In genomic region chr1:169003864-169004516, GRCh38 we compare ENCODE assay signal across 14 cellular contexts.
DNase-seq lines count a peak whose midpoint lies in the region; ATAC-seq and TF ChIP-seq lines count a peak whose summit lies in the region.
"Had no signal": no experiment of that assay in that cellular context is flagged by ENCODE, and none has a peak within 500 bp of the region (broad histone marks: within the 10 kb centered on the region; RNA-seq: fewer than 3 reads in every experiment).

No MANE protein-coding gene starts in this region.

- H3K9me3 ChIP-seq in cardiac muscle cell (ENCODE audit: low read depth) = no peaks in the 10 kb centered on the region

- no peak overlapping the region for H3K4me3 Mint-ChIP-seq in activated CD4-positive, alpha-beta memory T cell treated with anti-CD3 and anti-CD28 coated beads, Interleukin-2, amount 10 ng/mL, durations not matched to agents 7 days and 5 days
- H3K4me3 Mint-ChIP-seq: activated CD4-positive, alpha-beta T cell treated with anti-CD3 and anti-CD28 coated beads for 36 hours; activated T-helper 17 cell treated with anti-CD3 and anti-CD28 coated beads, Interleukin-2, amount 50 U/mL, for 72 hours; IgD-negative memory B cell; natural killer cell had no signal

- H3K4me1 Mint-ChIP-seq in activated CD4-positive, alpha-beta memory T cell treated with anti-CD3 and anti-CD28 coated beads, Interleukin-2, amount 10 ng/mL, durations not matched to agents 7 days and 5 days = no peaks in the 10 kb centered on the region
- H3K4me1 Mint-ChIP-seq: activated CD4-positive, alpha-beta T cell treated with anti-CD3 and anti-CD28 coated beads for 36 hours; activated T-helper 17 cell treated with anti-CD3 and anti-CD28 coated beads, Interleukin-2, amount 50 U/mL, for 72 hours; IgD-negative memory B cell; natural killer cell had no signal

- POLR2A ChIA-PET in activated CD4-positive, alpha-beta memory T cell treated with anti-CD3 and anti-CD28 coated beads, Interleukin-2, amount 10 ng/mL, durations not matched to agents 7 days and 5 days (lab: Charles Lee) = no interaction called here

- no peak overlapping the region for H3K27ac ChIP-seq in cardiac muscle cell
- H3K27ac ChIP-seq: BLaER1 treated with 17β-estradiol and CSF1 and Interleukin-3, amounts not matched to agents 10 nM and 100 nM had no signal

- peaks cover 19% of the 10 kb centered on the region for H3K4me1 ChIP-seq in cardiac muscle cell (ENCODE audit: low read depth)
- H3K4me1 ChIP-seq: BLaER1 treated with 17β-estradiol and CSF1 and Interleukin-3, amounts not matched to agents 10 nM and 100 nM had no signal

- H3K36me3 ChIP-seq in cardiac muscle cell = no peaks in the 10 kb centered on the region
- H3K36me3 ChIP-seq: BLaER1 treated with 17β-estradiol and CSF1 and Interleukin-3, amounts not matched to agents 10 nM and 100 nM had no signal

- TF ChIP-seq CTCF in cardiac muscle cell (IDR thresholded peaks at IDR 0.05; ENCODE audit: low read depth, low read length) = no peak

- no peak overlapping the region for H3K27ac Mint-ChIP-seq in activated CD4-positive, alpha-beta memory T cell treated with anti-CD3 and anti-CD28 coated beads, Interleukin-2, amount 10 ng/mL, durations not matched to agents 7 days and 5 days
- H3K27ac Mint-ChIP-seq: activated CD4-positive, alpha-beta T cell treated with anti-CD3 and anti-CD28 coated beads for 36 hours; activated T-helper 17 cell treated with anti-CD3 and anti-CD28 coated beads, Interleukin-2, amount 50 U/mL, for 72 hours; natural killer cell had no signal

- no peaks in the 10 kb centered on the region for H3K36me3 Mint-ChIP-seq in activated CD4-positive, alpha-beta memory T cell treated with anti-CD3 and anti-CD28 coated beads, Interleukin-2, amount 10 ng/mL, durations not matched to agents 7 days and 5 days (ENCODE audit: low read depth)
- H3K36me3 Mint-ChIP-seq: IgD-negative memory B cell, natural killer cell had no signal

- peaks cover 5% of the 10 kb centered on the region for H3K27me3 ChIP-seq in cardiac muscle cell
- H3K27me3 ChIP-seq: BLaER1 treated with 17β-estradiol and CSF1 and Interleukin-3, amounts not matched to agents 10 nM and 100 nM had no signal

- CTCF ChIA-PET in activated CD4-positive, alpha-beta memory T cell treated with anti-CD3 and anti-CD28 coated beads, Interleukin-2, amount 10 ng/mL, durations not matched to agents 7 days and 5 days (lab: Charles Lee) = no interaction called here

- in situ Hi-C loops in Caki2 (cut with HindIII; ENCODE audit: low pct_unique_long_range_greater_than_20kb, low sequenced_read_pairs) = no loop called here

- DNase-seq in Caki2 (ENCODE audit: low read depth) (peak; percentile 66), RPMI7951 (ENCODE audit: low read depth) (peak; percentile 42), cardiac muscle cell (ENCODE audit: low read depth in 1 of 2, low spot score in 1 of 2) (peak; percentile 25 to 33), renal cortical epithelial cell (ENCODE audit: low read depth) (peak; percentile 85), KG1 (lab: John Stamatoyannopoulos, UW) (no peak)
- no peak for DNase-seq in activated CD4-positive, alpha-beta memory T cell treated with anti-CD3 and anti-CD28 coated beads, Interleukin-2, amount 10 ng/mL, durations not matched to agents 7 days and 5 days
- DNase-seq: activated CD4-positive, alpha-beta T cell treated with anti-CD3 and anti-CD28 coated beads for 36 hours; natural killer cell; NCI-H2029 had no signal

- peaks cover 3% of the 10 kb centered on the region for H3K9me3 Mint-ChIP-seq in activated CD4-positive, alpha-beta memory T cell treated with anti-CD3 and anti-CD28 coated beads, Interleukin-2, amount 10 ng/mL, durations not matched to agents 7 days and 5 days
- H3K9me3 Mint-ChIP-seq: activated T-helper 17 cell treated with anti-CD3 and anti-CD28 coated beads, Interleukin-2, amount 50 U/mL, for 72 hours; IgD-negative memory B cell; natural killer cell had no signal

- no peak overlapping the region for H3K4me3 ChIP-seq in cardiac muscle cell
- H3K4me3 ChIP-seq: BLaER1 treated with 17β-estradiol and CSF1 and Interleukin-3, amounts not matched to agents 10 nM and 100 nM had no signal

- peaks cover 2% of the 10 kb centered on the region for H3K27me3 Mint-ChIP-seq in activated CD4-positive, alpha-beta memory T cell treated with anti-CD3 and anti-CD28 coated beads, Interleukin-2, amount 10 ng/mL, durations not matched to agents 7 days and 5 days
- H3K27me3 Mint-ChIP-seq: activated CD4-positive, alpha-beta T cell treated with anti-CD3 and anti-CD28 coated beads for 36 hours had no signal

- ATAC-seq in HG02759 (IDR thresholded peaks at IDR 0.05; ENCODE audit: unreplicated experiment) (no peak), HG03342 (IDR thresholded peaks at IDR 0.05; ENCODE audit: unreplicated experiment) (no peak)
- ATAC-seq: activated CD4-positive, alpha-beta T cell treated with anti-CD3 and anti-CD28 coated beads for 36 hours; activated T-helper 17 cell treated with anti-CD3 and anti-CD28 coated beads, Interleukin-2, amount 50 U/mL, for 72 hours; natural killer cell had no signal

Comparison
In these comparisons a context has a peak if more than half of its experiments do, and no peak if none do; other contexts are left out.
1. DNase-seq: peak in Caki2 (single experiment), RPMI7951 (single experiment), cardiac muscle cell (2 of 2) and renal cortical epithelial cell (single experiment); none in KG1 (single experiment) and activated CD4-positive, alpha-beta memory T cell treated with anti-CD3 and anti-CD28 coated beads, Interleukin-2, amount 10 ng/mL, durations not matched to agents 7 days and 5 days (single experiment).